Comparison of ENCODE assay signal across 16 cellular contexts in the genomic region with DNA sequence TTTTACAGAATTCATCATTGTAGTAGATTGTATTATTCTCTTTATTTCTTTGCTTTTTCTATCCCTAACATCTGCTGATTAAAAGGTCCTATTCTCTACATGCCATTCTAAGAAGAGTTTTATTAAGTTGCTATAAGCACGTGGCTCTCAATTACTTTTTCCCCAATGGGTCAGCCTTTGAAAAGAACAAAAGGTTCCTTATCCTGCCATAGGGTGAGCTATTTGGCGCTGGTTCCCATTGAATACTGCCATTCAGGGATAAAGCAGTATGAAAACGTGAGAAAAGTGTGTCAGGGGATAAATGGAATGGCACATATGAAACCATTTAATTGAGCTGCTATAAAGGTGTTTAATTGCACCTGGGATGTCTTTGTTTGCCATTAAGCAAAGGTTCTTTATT.
DNase-seq lines count a peak whose midpoint lies in the region; ATAC-seq and TF ChIP-seq lines count a peak whose summit lies in the region.
"Had no signal": no experiment of that assay in that cellular context is flagged by ENCODE, and none has a peak within 500 bp of the region (broad histone marks: within the 10 kb centered on the region; RNA-seq: fewer than 3 reads in every experiment).

No MANE protein-coding gene starts in this region.

- no peaks in the 10 kb centered on the region for H3K9me3 Mint-ChIP-seq in CD4-positive, alpha-beta T cell
- no peaks in the 10 kb centered on the region for H3K9me3 Mint-ChIP-seq in GM23338
- H3K9me3 Mint-ChIP-seq in WTC11: peaks cover 4% of the 10 kb centered on the region
- H3K9me3 Mint-ChIP-seq: naive B cell had no signal

- H4K20me1 ChIP-seq in GM23338 (replicated peaks; ENCODE audit: insufficient read depth): no peaks in the 10 kb centered on the region; the same call in 1 of the 2 replicates

- POLR2A ChIA-PET in CD4-positive, alpha-beta T cell (lab: Charles Lee): interaction anchor here (0.7 to 2.8 kb wide), 4 partner anchors 11 to 80 kb away, joined by 3 to 14 read pairs (median 8); a partner anchor contains a TSS
- POLR2A ChIA-PET in WTC11 (lab: Charles Lee): no interaction called here

- CTCF ChIA-PET in CD4-positive, alpha-beta T cell (lab: Charles Lee): interaction anchor here (0.9 to 1.4 kb wide), 3 partner anchors 10 to 93 kb away, joined by 3 to 6 read pairs (median 4); a partner anchor contains a TSS
- CTCF ChIA-PET in WTC11 (lab: Charles Lee): interaction anchor here (0.5 to 1.8 kb wide), 3 partner anchors 11 to 310 kb away, joined by 3 to 4 read pairs (median 3); no protein-coding TSS in a partner anchor

- DNase-seq in CD4-positive, alpha-beta T cell: no peak
- DNase-seq in GM23338 (ENCODE audit: low spot score) (peak; percentile 27), WTC11 (ENCODE audit: low spot score) (no peak), foreskin melanocyte (peak; percentile 90), AG20443 (ENCODE audit: low spot score) (no peak), NCI-H187 (lab: John Stamatoyannopoulos, UW) (no peak), upper lobe of right lung (no peak)
- DNase-seq: Calu3; heart left ventricle; naive B cell; NCI-H2171 treated with DMSO at 0.1 percent for 48 hours; stimulated activated CD4-positive, alpha-beta T cell treated with anti-CD3 and anti-CD28 coated beads, Interleukin-2, amount 100 ng/mL, for 48 hours; substantia nigra; SW 1271 had no signal

- H3K4me2 ChIP-seq in GM23338: no peak overlapping the region

- H3K4me3 ChIP-seq in GM23338 (no peak overlapping the region), upper lobe of right lung (no peak overlapping the region)
- H3K4me3 ChIP-seq: K562, vagina had no signal

- no peaks in the 10 kb centered on the region for H3K9me3 ChIP-seq in CD4-positive, alpha-beta T cell (ENCODE audit: control insufficient read depth, low read length)
- H3K9me3 ChIP-seq in upper lobe of right lung: no peaks in the 10 kb centered on the region
- H3K9me3 ChIP-seq: heart left ventricle, vagina had no signal

- no peak overlapping the region for H3K27ac ChIP-seq in CD4-positive, alpha-beta T cell (ENCODE audit: low read depth, low read length)
- no peak overlapping the region for H3K27ac ChIP-seq in GM23338 (ENCODE audit: low read depth)
- no peak overlapping the region for H3K27ac ChIP-seq in upper lobe of right lung
- H3K27ac ChIP-seq: vagina had no signal

- H3K36me3 ChIP-seq in GM23338 (ENCODE audit: insufficient read depth) (no peaks in the 10 kb centered on the region), upper lobe of right lung (no peaks in the 10 kb centered on the region)
- H3K36me3 ChIP-seq: heart left ventricle, vagina had no signal

- H3K4me1 Mint-ChIP-seq in CD4-positive, alpha-beta T cell (ENCODE audit: low read depth): peaks cover 20% of the 10 kb centered on the region
- H3K4me1 Mint-ChIP-seq in GM23338 (peaks cover 23% of the 10 kb centered on the region), WTC11 (peaks cover 27% of the 10 kb centered on the region)

- intact Hi-C loops in CD4-positive, alpha-beta T cell (cut with DNase I, micrococcal nuclease): no loop called here
- intact Hi-C loops in upper lobe of right lung (cut with DNase I): no loop called here

- ATAC-seq in CD4-positive, alpha-beta T cell (ENCODE audit: poor library complexity): no peak
- ATAC-seq in GM23338: peak; percentile 61
- ATAC-seq in WTC11: peak; percentile 39; the same call in 1 of the 2 replicates
- no peak for ATAC-seq in upper lobe of right lung
- ATAC-seq: heart left ventricle, K562 had no signal

- no peak overlapping the region for H2AFZ ChIP-seq in GM23338

- peak overlapping the region; percentile 35 for H3K27ac Mint-ChIP-seq in CD4-positive, alpha-beta T cell
- H3K27ac Mint-ChIP-seq in GM23338 (no peak overlapping the region), WTC11 (no peak overlapping the region)
- H3K27ac Mint-ChIP-seq: naive B cell had no signal

- H3K9me2 ChIP-seq in GM23338 (ENCODE audit: insufficient read depth): peaks cover 7% of the 10 kb centered on the region; the same call in 1 of the 2 replicates

- H3K4me1 ChIP-seq in GM23338 (ENCODE audit: insufficient read depth): peaks cover 14% of the 10 kb centered on the region
- H3K4me1 ChIP-seq in upper lobe of right lung: no peaks in the 10 kb centered on the region

- H3K4me3 Mint-ChIP-seq in CD4-positive, alpha-beta T cell: no peak overlapping the region
- no peak overlapping the region for H3K4me3 Mint-ChIP-seq in GM23338
- H3K4me3 Mint-ChIP-seq in WTC11: no peak overlapping the region
- H3K4me3 Mint-ChIP-seq: naive B cell had no signal

- no peaks in the 10 kb centered on the region for H3K27me3 ChIP-seq in CD4-positive, alpha-beta T cell (ENCODE audit: control insufficient read depth, insufficient read depth, low read length)
- H3K27me3 ChIP-seq in GM23338 (ENCODE audit: insufficient read depth) (no peaks in the 10 kb centered on the region), upper lobe of right lung (no peaks in the 10 kb centered on the region)
- H3K27me3 ChIP-seq: heart left ventricle, vagina had no signal

- H3F3A ChIP-seq in GM23338 (replicated peaks; ENCODE audit: low read depth): no peaks in the 10 kb centered on the region

- no peaks in the 10 kb centered on the region for H3K27me3 Mint-ChIP-seq in CD4-positive, alpha-beta T cell
- H3K27me3 Mint-ChIP-seq in GM23338 (ENCODE audit: insufficient read depth, low read depth, poor library complexity): no peaks in the 10 kb centered on the region
- H3K27me3 Mint-ChIP-seq in WTC11 (ENCODE audit: low read depth): no peaks in the 10 kb centered on the region
- H3K27me3 Mint-ChIP-seq: naive B cell had no signal

- H3K79me2 ChIP-seq in GM23338 (replicated peaks; ENCODE audit: insufficient read depth): no peaks in the 10 kb centered on the region

- TF ChIP-seq CTCF in CD4-positive, alpha-beta T cell (IDR thresholded peaks at IDR 0.05): no peak
- TF ChIP-seq CTCF in GM23338 (conservative IDR thresholded peaks at IDR 0.05; ENCODE audit: low read depth in 2 of 2): no peak
- TF ChIP-seq CTCF in WTC11 (IDR thresholded peaks at IDR 0.05): no peak
- TF ChIP-seq CTCF in upper lobe of right lung (IDR thresholded peaks at IDR 0.05): no peak

- peaks cover 10% of the 10 kb centered on the region for H3K36me3 Mint-ChIP-seq in CD4-positive, alpha-beta T cell (ENCODE audit: low read depth)
- H3K36me3 Mint-ChIP-seq in GM23338 (ENCODE audit: low read depth) (peaks cover 4% of the 10 kb centered on the region; the same call in 1 of the 3 replicates), WTC11 (peaks cover 3% of the 10 kb centered on the region)
- H3K36me3 Mint-ChIP-seq: naive B cell had no signal

TF ChIP-seq in GM23338, 12 proteins besides CTCF, POLR2A, EP300 and RAD21 (continues in another document):
- TF ChIP-seq POLR2AphosphoS5 (IDR thresholded peaks at IDR 0.05; ENCODE audit: low read depth) (no peak), CREB1 (CRISPR knock-in tag; IDR thresholded peaks at IDR 0.05; ENCODE audit: low read depth) (no peak)

TF ChIP-seq in WTC11, 78 proteins besides CTCF, POLR2A, EP300 and RAD21:
- no peak for TF ChIP-seq RELA (CRISPR knock-in tag; IDR thresholded peaks at IDR 0.05; ENCODE audit: borderline replicate concordance)
- no peak for TF ChIP-seq ZNF317 (CRISPR knock-in tag; IDR thresholded peaks at IDR 0.05; ENCODE audit: borderline replicate concordance, low read depth)
- no peak for TF ChIP-seq GTF2I (CRISPR knock-in tag; conservative IDR thresholded peaks at IDR 0.05)

Comparison
In these comparisons a context has a peak if more than half of its experiments do, and no peak if none do; other contexts are left out.
1. ATAC-seq: peak in GM23338 (single experiment) and WTC11 (single experiment); none in CD4-positive, alpha-beta T cell (single experiment) and upper lobe of right lung (single experiment).
2. DNase-seq: peak in GM23338 (single experiment) and foreskin melanocyte (single experiment); none in CD4-positive, alpha-beta T cell (0 of 10), WTC11 (single experiment), AG20443 (single experiment), NCI-H187 (0 of 2) and upper lobe of right lung (single experiment).